Comparison of ENCODE assay signal across 8 cellular contexts in the genomic region with DNA sequence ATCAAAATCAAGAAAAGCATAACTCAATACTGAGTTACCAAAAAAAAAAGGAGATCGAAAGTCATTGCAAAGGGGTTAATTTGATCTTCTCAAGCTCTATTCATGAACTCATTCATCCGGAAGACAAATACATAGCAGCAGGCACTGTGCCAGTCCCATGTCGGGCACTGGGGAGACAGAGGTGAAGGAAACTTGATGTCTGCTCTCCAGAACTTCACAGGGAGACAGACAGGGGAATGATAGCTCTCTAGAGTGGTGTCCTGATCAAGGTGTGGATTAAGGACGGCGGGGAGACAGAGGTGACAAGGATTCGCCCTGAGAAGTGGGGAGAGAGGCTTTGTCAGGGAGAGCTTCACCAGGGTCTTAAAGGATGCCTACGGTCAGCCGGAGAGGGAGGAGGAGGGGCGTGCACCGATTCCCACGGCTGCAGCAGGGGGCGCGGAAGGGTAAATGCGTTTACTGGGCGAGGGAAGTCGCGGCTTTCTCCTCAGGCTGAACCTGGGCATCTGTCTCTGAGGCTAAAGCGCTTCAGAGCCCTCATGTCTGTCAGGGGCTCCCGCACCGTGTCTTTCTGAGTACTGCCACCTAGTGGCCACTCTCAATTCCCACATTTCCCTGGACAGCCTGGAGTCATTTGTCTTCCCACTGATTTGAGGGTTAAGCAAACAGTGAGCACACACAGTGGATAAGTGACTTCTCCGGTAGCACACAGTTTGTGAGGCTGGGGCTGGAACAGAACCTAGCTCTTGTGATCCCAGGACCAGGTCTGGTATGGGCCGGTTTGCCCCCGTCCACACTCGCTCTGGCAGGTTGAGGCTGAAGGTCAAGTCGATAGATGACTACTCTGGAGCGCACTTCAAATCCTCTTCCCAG.
DNase-seq lines count a peak whose midpoint lies in the region; ATAC-seq, FAIRE-seq and TF ChIP-seq lines count a peak whose summit lies in the region.

No MANE protein-coding gene starts in this region.

- no peak for FAIRE-seq in D721Med (lab: Jason Lieb, UNC)

- DNase-seq in D721Med (ENCODE audit: insufficient read length, low spot score) (peak; percentile 41), LNCaP clone FGC (ENCODE audit: low read depth) (peak; percentile 64), RPMI8226 (peak; percentile 73), foreskin melanocyte (peak; percentile 73), occipital lobe (lab: John Stamatoyannopoulos, UW) (peak; percentile 51), superior temporal gyrus (ENCODE audit: extremely low spot score) (peak; percentile 90)
- DNase-seq in activated effector memory CD4-positive, alpha-beta T cell treated with Interleukin-2 at 50 U/mL for 16 hours = peak; percentile 37

- peak; percentile 82 for TF ChIP-seq CTCF in D721Med (IDR thresholded peaks at IDR 0.05; ENCODE audit: insufficient read depth, missing control alignments)
- peak; percentile 89 for TF ChIP-seq CTCF in LNCaP clone FGC (IDR thresholded peaks at IDR 0.05; ENCODE audit: control insufficient read depth, extremely low read depth, insufficient read depth)

- ATAC-seq in GM21529 (IDR thresholded peaks at IDR 0.05; ENCODE audit: unreplicated experiment) = peak; percentile 86

- H3K4me3 ChIP-seq in LNCaP clone FGC (ENCODE audit: low read depth, low read length) = peak overlapping the region; percentile 37

Comparison
In these comparisons a context has a peak if more than half of its experiments do, and no peak if none do; other contexts are left out.
1. Peak in every context shown above with its lines: DNase-seq, ATAC-seq and H3K4me3 ChIP-seq.
2. DNase-seq: peak in every context shown above with its lines; median percentile 90 in superior temporal gyrus; 73 in RPMI8226; 73 in foreskin melanocyte; 64 in LNCaP clone FGC; 51 in occipital lobe; 41 in D721Med; 37 in activated effector memory CD4-positive, alpha-beta T cell treated with Interleukin-2 at 50 U/mL for 16 hours.